Comparison of ENCODE assay signal across 8 cellular contexts in the genomic region with DNA sequence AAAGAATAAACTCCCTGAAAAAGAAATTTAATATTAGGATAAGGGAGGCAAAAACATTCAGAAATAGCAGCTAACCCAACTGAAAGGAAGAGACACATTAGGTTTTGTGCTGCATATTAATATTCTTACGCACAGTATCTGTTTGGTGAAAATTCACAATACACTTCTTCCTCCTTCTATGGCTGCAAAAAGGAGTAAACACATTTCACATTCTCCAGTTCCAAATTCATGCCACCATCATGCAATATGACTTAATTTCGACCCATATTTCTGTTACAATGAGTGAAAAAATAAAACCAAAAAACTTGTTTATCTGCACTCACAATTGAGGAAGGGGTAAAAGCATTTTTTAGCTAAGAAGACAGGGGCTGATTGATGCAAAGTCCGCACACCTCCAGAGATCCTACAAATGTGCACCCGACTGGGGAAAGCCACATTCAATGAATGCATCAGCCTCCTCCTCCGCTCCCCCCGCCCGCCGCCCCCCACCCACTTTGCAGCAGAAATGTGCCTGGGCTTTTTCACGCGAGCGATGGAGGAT. TPM values are rescaled to one million over a fixed set of nuclear protein-coding genes. Genes with fewer than 3 reads are reported as not detected.
DNase-seq lines count a peak whose midpoint lies in the region; ATAC-seq and TF ChIP-seq lines count a peak whose summit lies in the region.

No MANE protein-coding gene starts in this region.

- in situ Hi-C loops in gastrocnemius medialis (cut with MboI; ENCODE audit: low sequenced_read_pairs in 4 of 4): loop anchor here in 1 of 4 donors (25.0 kb wide), 2 partner anchors 105 to 255 kb away; a partner anchor contains a TSS

- peak overlapping the region; percentile 89 to 98 (median 98) for H3K27ac ChIP-seq in gastrocnemius medialis

- H3K36me3 ChIP-seq in gastrocnemius medialis: no peaks in the 10 kb centered on the region

- TF ChIP-seq CTCF in gastrocnemius medialis (IDR thresholded peaks at IDR 0.05 in 4 of 5, conservative IDR thresholded peaks at IDR 0.05 in 1 of 5): no peak

- peaks cover 3 to 9% of the 10 kb centered on the region in 2 donors for H3K36me3 Mint-ChIP-seq in activated T-cell treated with anti-CD3 and anti-CD28 coated beads, Interleukin-2, amount 50 U/mL, for 72 hours (ENCODE audit: insufficient read depth in 2 of 2)
- H3K36me3 Mint-ChIP-seq in T-helper 1 cell treated with Interleukin-12 subunit alpha and Interleukin-12 subunit beta and Interleukin-4 antibody, amounts not matched to agents 30 μg/mL and 1 μg/mL, for 36 hours (ENCODE audit: low read depth): peaks cover 9% of the 10 kb centered on the region

- DNase-seq in activated T-cell treated with anti-CD3 and anti-CD28 coated beads, Interleukin-2, amount 50 U/mL, for 72 hours: no peak
- DNase-seq in activated T-cell treated with anti-CD3 and anti-CD28 coated beads, Interleukin-2, amount 50 U/mL, for 1 hour: no peak
- peak; percentile 17 for DNase-seq in fibroblast of peridontal ligament (ENCODE audit: extremely low read depth)
- DNase-seq in gastrocnemius medialis: no peak

- no peaks in the 10 kb centered on the region for H3K27me3 Mint-ChIP-seq in activated T-cell treated with anti-CD3 and anti-CD28 coated beads, Interleukin-2, amount 50 U/mL, for 72 hours (ENCODE audit: low read depth)
- H3K27me3 Mint-ChIP-seq in T-helper 1 cell treated with Interleukin-12 subunit alpha and Interleukin-12 subunit beta and Interleukin-4 antibody, amounts not matched to agents 30 μg/mL and 1 μg/mL, for 36 hours (ENCODE audit: low read depth): no peaks in the 10 kb centered on the region

- H3K4me3 ChIP-seq in gastrocnemius medialis: peak overlapping the region; percentile 76 to 98 (median 84)

- H3K9me3 ChIP-seq in gastrocnemius medialis: no peaks in the 10 kb centered on the region

- H3K4me3 Mint-ChIP-seq in activated T-cell treated with anti-CD3 and anti-CD28 coated beads, Interleukin-2, amount 50 U/mL, for 72 hours: peak overlapping the region; percentile 88 to 90
- H3K4me3 Mint-ChIP-seq in T-helper 1 cell treated with Interleukin-12 subunit alpha and Interleukin-12 subunit beta and Interleukin-4 antibody, amounts not matched to agents 30 μg/mL and 1 μg/mL, for 36 hours: peak overlapping the region; percentile 90

- no peak for ATAC-seq in activated T-cell treated with anti-CD3 and anti-CD28 coated beads, Interleukin-2, amount 50 U/mL, for 72 hours (replicated peaks in 1 of 2)
- ATAC-seq in gastrocnemius medialis: no peak
- no peak for ATAC-seq in HG03280 (IDR thresholded peaks at IDR 0.05; ENCODE audit: unreplicated experiment)
- no peak for ATAC-seq in HG02973 (IDR thresholded peaks at IDR 0.05; ENCODE audit: unreplicated experiment)
- no peak for ATAC-seq in GM18907 (IDR thresholded peaks at IDR 0.05; ENCODE audit: unreplicated experiment)

- no peak for TF ChIP-seq POLR2A in gastrocnemius medialis (IDR thresholded peaks at IDR 0.05)

- H3K27me3 ChIP-seq in gastrocnemius medialis: no peaks in the 10 kb centered on the region

- peaks cover 46 to 51% of the 10 kb centered on the region in 2 donors for H3K4me1 ChIP-seq in gastrocnemius medialis

- no peaks in the 10 kb centered on the region for H3K9me3 Mint-ChIP-seq in activated T-cell treated with anti-CD3 and anti-CD28 coated beads, Interleukin-2, amount 50 U/mL, for 72 hours
- no peaks in the 10 kb centered on the region for H3K9me3 Mint-ChIP-seq in T-helper 1 cell treated with Interleukin-12 subunit alpha and Interleukin-12 subunit beta and Interleukin-4 antibody, amounts not matched to agents 30 μg/mL and 1 μg/mL, for 36 hours

- intact Hi-C loops in gastrocnemius medialis (cut with DNase I; ENCODE audit: low total_unique reads): loop anchor here (2.0 to 10.0 kb wide), 7 partner anchors 65 to 1048 kb away; a partner anchor contains a TSS

- peaks cover 51% of the 10 kb centered on the region for H3K4me1 Mint-ChIP-seq in activated T-cell treated with anti-CD3 and anti-CD28 coated beads, Interleukin-2, amount 50 U/mL, for 72 hours (ENCODE audit: low read depth)
- peaks cover 41% of the 10 kb centered on the region for H3K4me1 Mint-ChIP-seq in T-helper 1 cell treated with Interleukin-12 subunit alpha and Interleukin-12 subunit beta and Interleukin-4 antibody, amounts not matched to agents 30 μg/mL and 1 μg/mL, for 36 hours (ENCODE audit: low read depth)

- H3K27ac Mint-ChIP-seq in activated T-cell treated with anti-CD3 and anti-CD28 coated beads, Interleukin-2, amount 50 U/mL, for 72 hours: peak overlapping the region; percentile 88
- peak overlapping the region; percentile 90 for H3K27ac Mint-ChIP-seq in T-helper 1 cell treated with Interleukin-12 subunit alpha and Interleukin-12 subunit beta and Interleukin-4 antibody, amounts not matched to agents 30 μg/mL and 1 μg/mL, for 36 hours

RNA-seq across cellular contexts. Expression of a gene that starts 1.0 kb away (rescaled TPM):
- total RNA-seq in activated T-cell treated with anti-CD3 and anti-CD28 coated beads, Interleukin-2, amount 50 U/mL, for 72 hours: 10 to 100 TPM; 37.3 to 44.4 TPM
- 10 to 100 TPM in 2 of 4 donors, 1 to 10 TPM in 2; 9.6 to 11.7 (median 10.7) TPM for total RNA-seq in gastrocnemius medialis
